In the genomic region with DNA sequence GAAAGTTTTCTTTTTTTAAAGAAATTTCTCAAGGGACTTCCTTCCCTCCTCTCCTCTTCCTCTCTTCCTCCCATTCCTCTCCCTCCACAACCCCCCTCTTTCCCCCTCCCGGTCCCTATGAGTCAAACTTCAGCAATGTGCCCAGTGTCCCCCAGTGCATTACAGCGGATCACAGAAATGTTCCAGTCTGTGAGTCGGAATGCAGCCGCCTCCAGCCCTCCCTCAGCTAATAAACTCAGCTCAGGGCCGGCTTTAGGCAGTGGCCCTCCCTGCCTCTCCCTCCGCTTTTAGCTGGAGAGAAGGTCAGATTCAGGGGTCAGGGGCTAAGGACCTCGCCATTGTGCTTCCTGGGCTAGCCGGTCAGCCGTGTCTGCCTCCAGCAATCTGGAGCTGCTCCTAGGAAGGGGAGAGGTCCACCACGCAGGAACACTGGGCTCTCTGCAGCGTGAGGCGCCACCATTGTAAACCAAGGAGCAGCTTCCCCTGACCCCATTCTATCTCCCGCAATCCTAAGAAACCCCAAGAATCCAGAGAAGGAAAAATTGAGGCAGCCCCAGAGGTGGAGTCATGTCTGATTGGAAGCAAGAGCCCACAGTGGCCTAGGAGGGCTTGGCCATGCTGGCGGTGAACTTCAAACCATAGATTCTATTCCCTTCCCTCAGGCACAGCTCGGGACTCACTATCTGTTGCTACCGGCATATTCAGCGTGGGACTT, we compare ENCODE assay signal across 8 cellular contexts. TPM values are rescaled to one million over a fixed set of nuclear protein-coding genes. Genes with fewer than 3 reads are reported as not detected.
DNase-seq lines count a peak whose midpoint lies in the region; ATAC-seq and TF ChIP-seq lines count a peak whose summit lies in the region.

No MANE protein-coding gene starts in this region.

- H3K36me3 Mint-ChIP-seq in HFFc6 (ENCODE audit: low read depth) (peaks cover 19% of the 10 kb centered on the region), activated B cell treated with CpG ODN at 0.5 μM for 24 hours (ENCODE audit: low read depth) (peaks cover 9% of the 10 kb centered on the region), nephron progenitor cell (ENCODE audit: low read depth) (no peaks in the 10 kb centered on the region)

- peak overlapping the region; percentile 94 for H3K4me3 Mint-ChIP-seq in HFFc6
- peak overlapping the region; percentile 89 for H3K4me3 Mint-ChIP-seq in activated B cell treated with CpG ODN at 0.5 μM for 24 hours
- H3K4me3 Mint-ChIP-seq in nephron progenitor cell = peak overlapping the region; percentile 93

- CTCF ChIA-PET in AG04449 (lab: Yijun Ruan, JAX) (interaction anchor here (0.6 to 39.4 kb wide), 10 partner anchors 8 to 793 kb away, joined by 3 to 751 read pairs (median 3); no protein-coding TSS in a partner anchor), activated B cell treated with CpG ODN at 0.5 μM for 24 hours (lab: Charles Lee) (interaction anchor here (1.2 to 5.2 kb wide), 4 partner anchors 13 to 78 kb away, joined by 3 to 72 read pairs (median 6); no protein-coding TSS in a partner anchor)

- DNase-seq in AG04449 (ENCODE audit: low read depth, low spot score) (peak; percentile 77), HFFc6 (peak; percentile 96), activated B cell treated with CpG ODN at 0.5 μM for 24 hours (no peak), fibroblast of the aortic adventitia (ENCODE audit: low read depth) (peak; percentile 98), nephron progenitor cell (peak; percentile 82), NCI-H1105 treated with DMSO at 0.1 percent for 48 hours (lab: John Stamatoyannopoulos, UW) (no peak), GM13977 (ENCODE audit: low spot score) (no peak)

- H3K4me1 Mint-ChIP-seq in HFFc6 (ENCODE audit: low read depth) (peaks cover 75% of the 10 kb centered on the region), activated B cell treated with CpG ODN at 0.5 μM for 24 hours (peaks cover 65% of the 10 kb centered on the region), nephron progenitor cell (peaks cover 88% of the 10 kb centered on the region)

- H3K27ac Mint-ChIP-seq in HFFc6 (peak overlapping the region; percentile 99), activated B cell treated with CpG ODN at 0.5 μM for 24 hours (peak overlapping the region; percentile 90), nephron progenitor cell (peak overlapping the region; percentile 100)

- ATAC-seq in activated B cell treated with CpG ODN at 0.5 μM for 24 hours (ENCODE audit: low read depth) = no peak
- ATAC-seq in HG02610 (IDR thresholded peaks at IDR 0.05; ENCODE audit: unreplicated experiment) = no peak

- POLR2A ChIA-PET in AG04449 (lab: Yijun Ruan, JAX) (interaction anchor here (0.6 to 3.4 kb wide), 11 partner anchors 9 to 339 kb away, joined by 3 to 14 read pairs (median 7); no protein-coding TSS in a partner anchor), activated B cell treated with CpG ODN at 0.5 μM for 24 hours (lab: Charles Lee) (interaction anchor here (0.6 to 19.6 kb wide), 9 partner anchors 10 to 443 kb away, joined by 3 to 573 read pairs (median 4); a partner anchor contains a TSS)

- H3K9me3 Mint-ChIP-seq in HFFc6 (no peaks in the 10 kb centered on the region), activated B cell treated with CpG ODN at 0.5 μM for 24 hours (no peaks in the 10 kb centered on the region), nephron progenitor cell (no peaks in the 10 kb centered on the region)

- peak overlapping the region; percentile 84 for H3K4me3 ChIP-seq in AG04449 (ENCODE audit: low read depth, low read length)
- peak overlapping the region; percentile 88 for H3K4me3 ChIP-seq in fibroblast of the aortic adventitia (ENCODE audit: low read depth, low read length)

- in situ Hi-C loops in GM13977 (cut with MboI; ENCODE audit: low pct_unique_long_range_greater_than_20kb, low sequenced_read_pairs, unreplicated experiment) = no loop called here

- H3K27me3 Mint-ChIP-seq in HFFc6 (ENCODE audit: insufficient read depth) (peaks cover 3% of the 10 kb centered on the region; the same call in 1 of the 2 replicates), activated B cell treated with CpG ODN at 0.5 μM for 24 hours (no peaks in the 10 kb centered on the region), nephron progenitor cell (ENCODE audit: low read depth, poor library complexity) (no peaks in the 10 kb centered on the region)

- intact Hi-C loops in activated B cell treated with CpG ODN at 0.5 μM for 24 hours (cut with micrococcal nuclease) = loop anchor here (1.0 kb wide), 1 partner anchor 23 kb away; no protein-coding TSS in a partner anchor

- TF ChIP-seq CTCF in AG04449 (IDR thresholded peaks at IDR 0.05; ENCODE audit: insufficient read depth, low read length, missing control alignments) = no peak
- TF ChIP-seq CTCF in HFFc6 (IDR thresholded peaks at IDR 0.05) = no peak
- no peak for TF ChIP-seq CTCF in activated B cell treated with CpG ODN at 0.5 μM for 24 hours (IDR thresholded peaks at IDR 0.05)
- TF ChIP-seq CTCF in fibroblast of the aortic adventitia (IDR thresholded peaks at IDR 0.05; ENCODE audit: insufficient read depth, low read length) = no peak
- no peak for TF ChIP-seq CTCF in nephron progenitor cell (IDR thresholded peaks at IDR 0.05)
- TF ChIP-seq CTCF in GM13977 (IDR thresholded peaks at IDR 0.05; ENCODE audit: extremely low read depth, insufficient read depth, missing control alignments) = no peak

RNA-seq across cellular contexts. Expression of a gene that starts 1.1 kb away (rescaled TPM):
- 100 to 1,000 TPM; 104 to 120 (median 108) TPM for total RNA-seq in HFFc6 (2021; fragmentation: NEBNext Ultra II Directional; extraction: Animal tissue kit (Norgen Biotek cat#: 25700))
- total RNA-seq in activated B cell treated with CpG ODN at 0.5 μM for 24 hours (103 and 126 TPM in 2 replicates), fibroblast of the aortic adventitia (ENCODE audit: low replicate concordance) (48.9 and 78.8 TPM in 2 replicates)

RNA-seq across cellular contexts. Expression of a gene that starts 47.8 kb away (rescaled TPM):
- total RNA-seq in HFFc6 (2021; fragmentation: NEBNext Ultra II Directional; extraction: Animal tissue kit (Norgen Biotek cat#: 25700)) = 10 to 100 TPM; 18.8 to 24.5 (median 21.0) TPM
- total RNA-seq in activated B cell treated with CpG ODN at 0.5 μM for 24 hours (12.7 and 12.8 TPM in 2 replicates), fibroblast of the aortic adventitia (ENCODE audit: low replicate concordance) (22.0 and 25.1 TPM in 2 replicates)

Comparison
In these comparisons a context has a peak if more than half of its experiments do, and no peak if none do; other contexts are left out.
1. DNase-seq: peak in AG04449 (single experiment), HFFc6 (single experiment), fibroblast of the aortic adventitia (single experiment) and nephron progenitor cell (single experiment); none in activated B cell treated with CpG ODN at 0.5 μM for 24 hours (single experiment), NCI-H1105 treated with DMSO at 0.1 percent for 48 hours (single experiment) and GM13977 (single experiment).
2. Peak in every context shown above with its lines, with median percentiles within 50 percentile points of each other: H3K27ac Mint-ChIP-seq and H3K4me3 Mint-ChIP-seq.